In genomic region chr1:95742591-95743089, GRCh38 we compare ENCODE assay signal across 11 cellular contexts.
DNase-seq lines count a peak whose midpoint lies in the region; ATAC-seq and TF ChIP-seq lines count a peak whose summit lies in the region.
"Had no signal": no experiment of that assay in that cellular context is flagged by ENCODE, and none has a peak within 500 bp of the region (broad histone marks: within the 10 kb centered on the region; RNA-seq: fewer than 3 reads in every experiment).

No MANE protein-coding gene starts in this region.

- H3K36me3 ChIP-seq in PC-3 (ENCODE audit: low read depth, low read length) = no peaks in the 10 kb centered on the region

- H3K9me2 ChIP-seq in PC-3 (replicated peaks; ENCODE audit: low read length) = no peaks in the 10 kb centered on the region

- H3K4me3 ChIP-seq in PC-3 (ENCODE audit: low read length) = no peak overlapping the region
- no peak overlapping the region for H3K4me3 ChIP-seq in coronary artery

- ATAC-seq in HG03442 (IDR thresholded peaks at IDR 0.05; ENCODE audit: unreplicated experiment) (peak; percentile 86), PC-3 (no peak), left cardiac atrium (peak; percentile 38 to 87)
- ATAC-seq: naive thymus-derived CD4-positive, alpha-beta T cell had no signal

- H3K4me1 ChIP-seq in PC-3 (ENCODE audit: insufficient read depth, low read length) = no peaks in the 10 kb centered on the region

- no peaks in the 10 kb centered on the region for H3K79me2 ChIP-seq in PC-3 (ENCODE audit: low read length)

- no peaks in the 10 kb centered on the region for H3K27me3 ChIP-seq in PC-3 (ENCODE audit: low read length)

- POLR2A ChIA-PET in PC-3 (lab: Charles Lee; ENCODE audit: unreplicated experiment) = no interaction called here

- DNase-seq in D341Med (ENCODE audit: low spot score) (peak; percentile 32), PC-3 (peak; percentile 20), left cardiac atrium (peak; percentile 46), SW 1271 (lab: John Stamatoyannopoulos, UW) (no peak), coronary artery (ENCODE audit: low spot score) (no peak), Ammon's horn (ENCODE audit: low spot score) (no peak)
- no peak for DNase-seq in central memory CD4-positive, alpha-beta T cell
- DNase-seq: activated CD4-positive, alpha-beta T cell treated with anti-CD3 and anti-CD28 coated beads for 1 hour; CD4-positive, CD25-positive, alpha-beta regulatory T cell; naive thymus-derived CD4-positive, alpha-beta T cell had no signal

- intact Hi-C loops in PC-3 (cut with micrococcal nuclease) (no loop called here), left cardiac atrium (cut with DNase I) (no loop called here)

- H3K9me3 ChIP-seq in PC-3 (ENCODE audit: low read length) = no peaks in the 10 kb centered on the region

- H3F3A ChIP-seq in PC-3 (ENCODE audit: low read length, unreplicated experiment) = no peaks in the 10 kb centered on the region

- H3K4me2 ChIP-seq in PC-3 (ENCODE audit: low read length) = no peak overlapping the region

- H4K20me1 ChIP-seq in PC-3 (ENCODE audit: low read length) = no peaks in the 10 kb centered on the region

- no peak overlapping the region for H3K9ac ChIP-seq in PC-3 (ENCODE audit: low read length)

- no TSS peak for BruUV-seq in PC-3 (replicated peaks; lab: Mats Ljungman, UMichigan)

- TF ChIP-seq CTCF in PC-3 (conservative IDR thresholded peaks at IDR 0.05; ENCODE audit: low read depth, low read length) = no peak
- no peak for TF ChIP-seq CTCF in coronary artery (IDR thresholded peaks at IDR 0.05)

- CTCF ChIA-PET in PC-3 (lab: Charles Lee) = no interaction called here

- H3K27ac ChIP-seq in PC-3 (ENCODE audit: low read length) (no peak overlapping the region), coronary artery (no peak overlapping the region)

- peak overlapping the region; percentile 30; the same call in 1 of the 2 replicates for H2AFZ ChIP-seq in PC-3 (ENCODE audit: low read length)

Comparison
In these comparisons a context has a peak if more than half of its experiments do, and no peak if none do; other contexts are left out.
1. DNase-seq: peak in D341Med (single experiment), PC-3 (single experiment) and left cardiac atrium (single experiment); none in central memory CD4-positive, alpha-beta T cell (single experiment), SW 1271 (0 of 2), coronary artery (single experiment) and Ammon's horn (single experiment).